ENCODE assay signal across 1 cellular context in genomic region chr9:93267681-93268505, GRCh38.
TF ChIP-seq lines count a peak whose summit lies in the region.

No MANE protein-coding gene starts in this region.

TF ChIP-seq in SK-N-SH, 30 proteins besides CTCF, POLR2A, EP300 and RAD21 (continued from another document):
- TF ChIP-seq, protein P1, sequence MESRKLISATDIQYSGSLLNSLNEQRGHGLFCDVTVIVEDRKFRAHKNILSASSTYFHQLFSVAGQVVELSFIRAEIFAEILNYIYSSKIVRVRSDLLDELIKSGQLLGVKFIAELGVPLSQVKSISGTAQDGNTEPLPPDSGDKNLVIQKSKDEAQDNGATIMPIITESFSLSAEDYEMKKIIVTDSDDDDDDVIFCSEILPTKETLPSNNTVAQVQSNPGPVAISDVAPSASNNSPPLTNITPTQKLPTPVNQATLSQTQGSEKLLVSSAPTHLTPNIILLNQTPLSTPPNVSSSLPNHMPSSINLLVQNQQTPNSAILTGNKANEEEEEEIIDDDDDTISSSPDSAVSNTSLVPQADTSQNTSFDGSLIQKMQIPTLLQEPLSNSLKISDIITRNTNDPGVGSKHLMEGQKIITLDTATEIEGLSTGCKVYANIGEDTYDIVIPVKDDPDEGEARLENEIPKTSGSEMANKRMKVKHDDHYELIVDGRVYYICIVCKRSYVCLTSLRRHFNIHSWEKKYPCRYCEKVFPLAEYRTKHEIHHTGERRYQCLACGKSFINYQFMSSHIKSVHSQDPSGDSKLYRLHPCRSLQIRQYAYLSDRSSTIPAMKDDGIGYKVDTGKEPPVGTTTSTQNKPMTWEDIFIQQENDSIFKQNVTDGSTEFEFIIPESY (IDR thresholded peaks at IDR 0.05; ENCODE audit: borderline replicate concordance, low read depth): no peak
- TF ChIP-seq MXI1 (IDR thresholded peaks at IDR 0.05; ENCODE audit: low read depth, low read length) (no peak), MEF2A (IDR thresholded peaks at IDR 0.05; ENCODE audit: borderline replicate concordance, low read depth) (no peak), TCF12 (IDR thresholded peaks at IDR 0.05) (no peak), POLR2AphosphoS5 (IDR thresholded peaks at IDR 0.05; ENCODE audit: low read depth, low read length) (no peak), JUND (IDR thresholded peaks at IDR 0.05) (no peak), SMC3 (IDR thresholded peaks at IDR 0.05; ENCODE audit: low read depth, low read length) (no peak)
